In the genomic region with DNA sequence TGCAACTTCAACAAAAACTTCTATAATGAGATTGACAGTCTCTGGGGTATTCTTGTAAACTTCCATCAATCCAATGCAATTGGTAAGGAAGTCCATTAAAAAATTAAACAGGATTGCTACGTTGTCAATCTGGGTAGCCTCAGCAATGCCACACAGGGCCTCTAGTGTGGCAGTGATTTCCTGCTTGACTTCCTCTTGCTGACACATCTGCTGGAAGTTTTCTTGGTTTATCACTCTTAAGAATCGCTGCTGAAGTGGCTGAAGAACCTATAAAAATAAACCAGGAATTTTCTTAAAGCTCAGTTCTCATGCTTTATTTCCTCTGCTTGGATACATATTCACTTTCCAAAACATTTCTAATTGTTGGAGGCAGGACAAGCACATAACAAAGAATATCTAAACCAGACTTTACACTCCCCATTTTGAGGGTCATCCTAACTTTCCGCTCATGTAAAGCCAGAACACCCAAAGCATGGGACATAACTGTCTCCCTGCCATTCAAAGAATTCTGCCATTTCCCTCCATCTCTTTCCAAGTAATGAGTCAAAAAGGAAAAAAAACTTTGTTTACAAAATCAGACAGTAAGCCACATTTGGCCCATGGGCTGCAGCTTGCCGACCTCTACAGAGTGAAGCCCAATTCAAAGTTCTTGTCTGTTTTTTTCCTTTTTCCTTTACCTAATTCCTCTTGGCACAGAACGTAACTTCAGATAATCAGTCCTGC, we compare ENCODE assay signal across 1 cellular context.
TF ChIP-seq lines count a peak whose summit lies in the region.

No MANE protein-coding gene starts in this region.

TF ChIP-seq in IMR-90, 13 proteins besides CTCF, POLR2A, EP300 and RAD21:
- TF ChIP-seq FOS (IDR thresholded peaks at IDR 0.05; ENCODE audit: low read depth, low read length) (no peak), NFE2L2 (IDR thresholded peaks at IDR 0.05; ENCODE audit: low read depth, low read length) (no peak), RFX5 (IDR thresholded peaks at IDR 0.05; ENCODE audit: low read depth, low read length) (no peak), CHD1 (IDR thresholded peaks at IDR 0.05; ENCODE audit: low read depth, low read length) (no peak), MAFK (IDR thresholded peaks at IDR 0.05; ENCODE audit: low read depth, low read length) (no peak), SMC3 (IDR thresholded peaks at IDR 0.05; ENCODE audit: low read depth, low read length) (no peak), USF2 (IDR thresholded peaks at IDR 0.05; ENCODE audit: low read depth, low read length) (no peak), MXI1 (IDR thresholded peaks at IDR 0.05; ENCODE audit: borderline replicate concordance, low read depth, low read length) (no peak), MAZ (IDR thresholded peaks at IDR 0.05; ENCODE audit: borderline replicate concordance, low read depth, low read length) (no peak), RCOR1 (IDR thresholded peaks at IDR 0.05; ENCODE audit: insufficient replicate concordance, low read length) (no peak), CEBPB (IDR thresholded peaks at IDR 0.05; ENCODE audit: low read depth, low read length) (no peak), BHLHE40 (IDR thresholded peaks at IDR 0.05; ENCODE audit: low read depth, low read length) (no peak), ELK1 (IDR thresholded peaks at IDR 0.05; ENCODE audit: borderline replicate concordance, low read depth, low read length) (no peak)
